8 cellular contexts compared by ENCODE assay signal in genomic region chr3:188153498-188153948, GRCh38. TPM values are rescaled to one million over a fixed set of nuclear protein-coding genes. Genes with fewer than 3 reads are reported as not detected.
A peak's percentile ranks its signal among the peaks of the same experiment; 100 is the strongest.
DNase-seq lines count a peak whose midpoint lies in the region; TF ChIP-seq lines count a peak whose summit lies in the region.

No MANE protein-coding gene starts in this region.

- POLR2A ChIA-PET in HEK293T (lab: Yijun Ruan, JAX) = interaction anchor here (1.0 to 1.4 kb wide), 6 partner anchors 11 to 408 kb away, joined by 3 to 4 read pairs (median 3); partner anchors contain the start of gene BCL6

- H3K9me3 ChIP-seq in WERI-Rb-1 (ENCODE audit: severe bottlenecking) = no peaks in the 10 kb centered on the region

- DNase-seq in ELF-1 (ENCODE audit: low read depth, low spot score) (peak; percentile 91), HEK293T (ENCODE audit: extremely low spot score) (peak; percentile 74), NCI-H2029 treated with DMSO at 0.1 percent for 48 hours (lab: John Stamatoyannopoulos, UW) (peak; percentile 28), WERI-Rb-1 (peak; percentile 71), dermis microvascular lymphatic vessel endothelial cell (ENCODE audit: low read depth in 2 of 2) (peak; percentile 87 to 92), left kidney (ENCODE audit: low read depth, low spot score) (peak; percentile 97), inferior parietal cortex (ENCODE audit: extremely low spot score) (no peak)
- peak; percentile 48 for DNase-seq in stimulated activated CD4-positive, alpha-beta T cell treated with anti-CD3 and anti-CD28 coated beads, Interleukin-1b, Interleukin-23, amount 100 ng/mL, for 48 hours

- no peaks in the 10 kb centered on the region for H3K36me3 ChIP-seq in WERI-Rb-1

- H3K4me3 ChIP-seq in WERI-Rb-1 (ENCODE audit: low read depth, low read length) = peak overlapping the region; percentile 66

- TF ChIP-seq CTCF in WERI-Rb-1 (IDR thresholded peaks at IDR 0.05; ENCODE audit: low read depth, low read length) = no peak

- H3K27me3 ChIP-seq in WERI-Rb-1 (ENCODE audit: insufficient read depth, low read depth, severe bottlenecking) = no peaks in the 10 kb centered on the region

- CTCF ChIA-PET in HEK293T (lab: Yijun Ruan, JAX) = no interaction called here

- H3K27ac ChIP-seq in WERI-Rb-1 = peak overlapping the region; percentile 79

TF ChIP-seq in HEK293T, 16 proteins besides CTCF, POLR2A, EP300 and RAD21:
- no peak for TF ChIP-seq LEF1 (IDR thresholded peaks at IDR 0.05; ENCODE audit: borderline replicate concordance)
- peak; percentile 72; the same call in 1 of the 2 replicates for TF ChIP-seq ARNT (IDR thresholded peaks at IDR 0.05)
- TF ChIP-seq SUZ12 (IDR thresholded peaks at IDR 0.05) = no peak
- peak; percentile 76 for TF ChIP-seq L3MBTL2 (conservative IDR thresholded peaks at IDR 0.05)

RNA-seq across cellular contexts. Expression of gene LPP, which starts 0.4 kb away (rescaled TPM):
- total RNA-seq in dermis microvascular lymphatic vessel endothelial cell = 23.1 and 35.4 TPM in 2 replicates
